In genomic region chr2:164621761-164622105, GRCh38 we compare ENCODE assay signal across 9 cellular contexts. TPM values are rescaled to one million over a fixed set of nuclear protein-coding genes. Genes with fewer than 3 reads are reported as not detected.
A peak's percentile ranks its signal among the peaks of the same experiment; 100 is the strongest.
DNase-seq lines count a peak whose midpoint lies in the region; ATAC-seq, FAIRE-seq and TF ChIP-seq lines count a peak whose summit lies in the region.
"Had no signal": no experiment of that assay in that cellular context is flagged by ENCODE, and none has a peak within 500 bp of the region (broad histone marks: within the 10 kb centered on the region; RNA-seq: fewer than 3 reads in every experiment).

No MANE protein-coding gene starts in this region.

- H3K27ac Mint-ChIP-seq in activated CD4-positive, alpha-beta T cell treated with anti-CD3 and anti-CD28 coated beads for 36 hours, result no peak overlapping the region
- H3K27ac Mint-ChIP-seq in activated CD4-positive, alpha-beta T cell treated with anti-CD3 and anti-CD28 coated beads, Interleukin-2, amount 10 ng/mL, durations not matched to agents 7 days and 5 days, result no peak overlapping the region

- TF ChIP-seq POLR2A in GM12891 (IDR thresholded peaks at IDR 0.05; ENCODE audit: low read depth, low read length), result no peak

- no peak for DNase-seq in activated CD4-positive, alpha-beta T cell treated with anti-CD3 and anti-CD28 coated beads for 36 hours
- DNase-seq in activated CD4-positive, alpha-beta T cell treated with anti-CD3 and anti-CD28 coated beads, Interleukin-2, amount 10 ng/mL, durations not matched to agents 7 days and 5 days, result no peak
- DNase-seq in adipocyte (ENCODE audit: low read depth) (no peak), left lobe of liver (ENCODE audit: low spot score) (no peak), GM12891 (ENCODE audit: insufficient read length, low spot score) (no peak), NOMO-1 treated with dmso at 0.1 percent for 144 hours (lab: John Stamatoyannopoulos, UW; ENCODE audit: unreplicated experiment) (no peak), nucleus accumbens (lab: John Stamatoyannopoulos, UW) (no peak)

- H3K9me3 Mint-ChIP-seq in activated CD4-positive, alpha-beta T cell treated with anti-CD3 and anti-CD28 coated beads for 36 hours (ENCODE audit: low read depth), result no peaks in the 10 kb centered on the region
- no peaks in the 10 kb centered on the region for H3K9me3 Mint-ChIP-seq in activated CD4-positive, alpha-beta T cell treated with anti-CD3 and anti-CD28 coated beads, Interleukin-2, amount 10 ng/mL, durations not matched to agents 7 days and 5 days

- no peak for FAIRE-seq in GM12891 (lab: Jason Lieb, UNC)

- H3K4me1 ChIP-seq in adipocyte (ENCODE audit: control insufficient read depth, insufficient read depth, low read length), result peaks cover 14% of the 10 kb centered on the region
- peaks cover 6% of the 10 kb centered on the region for H3K4me1 ChIP-seq in thymus (ENCODE audit: control insufficient read depth, insufficient read depth, low read length)

- POLR2A ChIA-PET in activated CD4-positive, alpha-beta T cell treated with anti-CD3 and anti-CD28 coated beads for 36 hours (lab: Charles Lee), result interaction anchor here (0.6 kb wide), 1 partner anchor 19 kb away, joined by 3 read pairs; no protein-coding TSS in a partner anchor
- POLR2A ChIA-PET in activated CD4-positive, alpha-beta T cell treated with anti-CD3 and anti-CD28 coated beads, Interleukin-2, amount 10 ng/mL, durations not matched to agents 7 days and 5 days (lab: Charles Lee), result no interaction called here

- H3K27ac ChIP-seq in thymus (ENCODE audit: low read depth), result no peak overlapping the region

- peaks cover 4% of the 10 kb centered on the region for H3K4me1 Mint-ChIP-seq in activated CD4-positive, alpha-beta T cell treated with anti-CD3 and anti-CD28 coated beads for 36 hours
- H3K4me1 Mint-ChIP-seq in activated CD4-positive, alpha-beta T cell treated with anti-CD3 and anti-CD28 coated beads, Interleukin-2, amount 10 ng/mL, durations not matched to agents 7 days and 5 days, result peaks cover 2% of the 10 kb centered on the region
- H3K4me1 Mint-ChIP-seq: central memory CD8-positive, alpha-beta T cell had no signal

- H3K36me3 Mint-ChIP-seq in activated CD4-positive, alpha-beta T cell treated with anti-CD3 and anti-CD28 coated beads for 36 hours (ENCODE audit: low read depth), result no peaks in the 10 kb centered on the region
- no peaks in the 10 kb centered on the region for H3K36me3 Mint-ChIP-seq in activated CD4-positive, alpha-beta T cell treated with anti-CD3 and anti-CD28 coated beads, Interleukin-2, amount 10 ng/mL, durations not matched to agents 7 days and 5 days (ENCODE audit: low read depth)

- intact Hi-C loops in activated CD4-positive, alpha-beta T cell treated with anti-CD3 and anti-CD28 coated beads for 36 hours (cut with DNase I, micrococcal nuclease), result no loop called here

- H3K36me3 ChIP-seq in adipocyte (ENCODE audit: control insufficient read depth, insufficient read depth, low read length, severe bottlenecking) (no peaks in the 10 kb centered on the region), thymus (ENCODE audit: control insufficient read depth, insufficient read depth) (no peaks in the 10 kb centered on the region)

- H3K9me3 ChIP-seq in adipocyte (ENCODE audit: control insufficient read depth, low read length), result no peaks in the 10 kb centered on the region
- no peaks in the 10 kb centered on the region for H3K9me3 ChIP-seq in thymus (ENCODE audit: control insufficient read depth)

- H3K9ac ChIP-seq in adipocyte (ENCODE audit: low read length), result no peak overlapping the region

- peak overlapping the region; percentile 35 for H3K4me3 Mint-ChIP-seq in activated CD4-positive, alpha-beta T cell treated with anti-CD3 and anti-CD28 coated beads for 36 hours
- H3K4me3 Mint-ChIP-seq in activated CD4-positive, alpha-beta T cell treated with anti-CD3 and anti-CD28 coated beads, Interleukin-2, amount 10 ng/mL, durations not matched to agents 7 days and 5 days, result no peak overlapping the region
- H3K4me3 Mint-ChIP-seq: central memory CD8-positive, alpha-beta T cell had no signal

- CTCF ChIA-PET in activated CD4-positive, alpha-beta T cell treated with anti-CD3 and anti-CD28 coated beads for 36 hours (lab: Charles Lee), result no interaction called here
- CTCF ChIA-PET in activated CD4-positive, alpha-beta T cell treated with anti-CD3 and anti-CD28 coated beads, Interleukin-2, amount 10 ng/mL, durations not matched to agents 7 days and 5 days (lab: Charles Lee), result no interaction called here

- H3K4me3 ChIP-seq in adipocyte (ENCODE audit: low read length) (peak overlapping the region; percentile 76), thymus (ENCODE audit: low read length) (peak overlapping the region; percentile 47)

- no peaks in the 10 kb centered on the region for H3K27me3 ChIP-seq in adipocyte (replicated peaks; ENCODE audit: control insufficient read depth, insufficient read depth, low read length)
- H3K27me3 ChIP-seq in thymus (ENCODE audit: control insufficient read depth, insufficient read depth), result peaks cover 24% of the 10 kb centered on the region

- WGBS in thymus, result 4% methylated on average over 14 of the region's 14 CpGs

- ATAC-seq in activated CD4-positive, alpha-beta T cell treated with anti-CD3 and anti-CD28 coated beads for 36 hours, result no peak
- ATAC-seq in left lobe of liver, result peak; percentile 25

- H3K27me3 Mint-ChIP-seq in activated CD4-positive, alpha-beta T cell treated with anti-CD3 and anti-CD28 coated beads for 36 hours, result peaks cover 24% of the 10 kb centered on the region
- peaks cover 30% of the 10 kb centered on the region for H3K27me3 Mint-ChIP-seq in activated CD4-positive, alpha-beta T cell treated with anti-CD3 and anti-CD28 coated beads, Interleukin-2, amount 10 ng/mL, durations not matched to agents 7 days and 5 days
- H3K27me3 Mint-ChIP-seq: central memory CD8-positive, alpha-beta T cell had no signal

TF ChIP-seq in GM12891, 5 proteins besides CTCF, POLR2A, EP300 and RAD21:
- TF ChIP-seq POU2F2 (IDR thresholded peaks at IDR 0.05; ENCODE audit: low read depth, low read length), result no peak
- no peak for TF ChIP-seq TAF1 (IDR thresholded peaks at IDR 0.05; ENCODE audit: low read depth, low read length)
- no peak for TF ChIP-seq PAX5 (IDR thresholded peaks at IDR 0.05; ENCODE audit: insufficient read depth, low read length, severe bottlenecking)
- no peak for TF ChIP-seq POLR2AphosphoS5 (IDR thresholded peaks at IDR 0.05; ENCODE audit: low read depth, low read length)
- no peak for TF ChIP-seq SPI1 (IDR thresholded peaks at IDR 0.05; ENCODE audit: low read depth, low read length)

RNA-seq across cellular contexts. Expression of gene GRB14, which starts 0.5 kb away (rescaled TPM):
- total RNA-seq in activated CD4-positive, alpha-beta T cell treated with anti-CD3 and anti-CD28 coated beads for 36 hours, result not detected
- total RNA-seq in activated CD4-positive, alpha-beta T cell treated with anti-CD3 and anti-CD28 coated beads, Interleukin-2, amount 10 ng/mL, durations not matched to agents 7 days and 5 days, result not detected
- 39.3 TPM for total RNA-seq in left lobe of liver
- 0.41 TPM for polyA plus RNA-seq in thymus
- polyA plus RNA-seq in GM12891 (2012; ENCODE audit: low read depth, missing spikeins), result not detected

Comparison
In these comparisons a context has a peak if more than half of its experiments do, and no peak if none do; other contexts are left out.
1. RNA of gene GRB14, which starts 0.5 kb away (total RNA-seq): 39.3 TPM in left lobe of liver (single experiment); not detected in activated CD4-positive, alpha-beta T cell treated with anti-CD3 and anti-CD28 coated beads for 36 hours and not detected in activated CD4-positive, alpha-beta T cell treated with anti-CD3 and anti-CD28 coated beads, Interleukin-2, amount 10 ng/mL, durations not matched to agents 7 days and 5 days; every median in the first group is over 10 times any median in the second.